5 cellular contexts compared by ENCODE assay signal in the genomic region with DNA sequence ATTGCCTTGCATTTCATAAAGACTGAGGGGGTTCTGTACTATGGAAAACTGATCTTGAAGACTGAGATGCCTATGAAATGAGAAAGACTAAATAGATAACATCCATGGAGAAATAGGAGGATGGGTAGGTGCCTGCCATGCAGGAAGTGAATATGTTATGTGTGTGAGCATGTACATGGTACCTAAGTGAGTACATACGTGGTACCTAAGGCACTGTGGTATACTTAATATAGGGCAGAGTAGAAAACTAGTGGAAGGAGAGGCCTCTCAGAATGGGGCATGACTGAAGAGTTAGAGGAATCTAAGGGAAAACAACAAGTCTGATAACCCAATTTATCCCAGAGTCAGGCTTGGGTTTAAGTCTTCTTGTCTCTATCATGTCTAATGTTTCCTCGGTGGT.
"Had no signal": no experiment of that assay in that cellular context is flagged by ENCODE, and none has a peak within 500 bp of the region (broad histone marks: within the 10 kb centered on the region; RNA-seq: fewer than 3 reads in every experiment).

No MANE protein-coding gene starts in this region.

- ATAC-seq: GM23338, K562 had no signal

- H3K4me1 Mint-ChIP-seq: GM23338, H9 had no signal

- DNase-seq: H9, HCEC 1CT, IMR-90 had no signal

- H3K4me3 Mint-ChIP-seq: GM23338, H9 had no signal

- H2AFZ ChIP-seq: GM23338 had no signal

- H3K4me3 ChIP-seq: GM23338, K562 had no signal

- H3K27ac Mint-ChIP-seq: GM23338, H9 had no signal

- H3K4me2 ChIP-seq: GM23338 had no signal

- H3K9me3 Mint-ChIP-seq: GM23338, H9 had no signal
